ENCODE assay signal across 10 cellular contexts in the genomic region with DNA sequence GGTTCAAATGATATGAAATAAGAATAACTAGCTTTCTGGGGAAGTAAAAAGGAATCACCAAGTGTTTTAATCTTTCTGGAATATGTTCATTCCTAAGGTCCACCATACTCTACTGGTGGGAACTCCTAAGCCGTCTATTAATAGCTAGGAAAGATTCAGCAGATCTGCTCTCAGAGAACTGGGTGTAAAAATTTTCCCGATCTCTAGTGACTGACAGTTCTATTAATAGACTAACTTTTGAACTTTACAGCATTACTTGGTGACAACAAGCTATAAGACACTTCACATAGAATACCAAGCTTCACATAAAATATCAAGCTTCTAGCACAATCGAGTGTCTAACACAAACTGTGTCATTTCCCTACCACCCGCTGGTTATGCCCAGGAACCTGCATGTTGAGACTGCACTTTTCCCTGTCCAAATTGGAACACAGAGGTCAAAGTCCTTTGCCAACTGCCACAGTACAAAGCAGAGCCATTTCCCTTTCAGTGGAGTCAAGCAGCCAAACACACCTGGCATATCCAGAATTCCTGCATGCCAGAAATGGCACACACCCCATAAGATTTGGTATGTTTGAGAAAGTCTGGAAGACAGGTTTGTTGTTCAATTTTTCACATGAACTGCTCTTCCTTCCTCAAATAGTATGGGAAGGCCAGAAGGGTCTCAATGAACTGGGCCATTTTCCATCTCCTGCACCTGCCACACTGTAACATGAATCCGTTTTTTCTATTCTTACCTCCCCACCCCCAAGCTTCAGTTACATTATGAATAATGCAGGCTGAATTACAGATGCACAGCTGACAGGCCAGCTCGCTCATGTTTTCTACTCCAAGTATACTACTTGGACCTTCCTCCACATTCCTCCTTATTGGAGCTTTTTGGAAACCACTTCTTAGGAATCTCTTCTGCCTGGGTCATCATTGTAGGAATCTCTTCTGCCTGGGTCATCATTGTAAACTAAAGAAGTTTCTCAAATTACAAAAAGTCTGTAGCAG. TPM values are rescaled to one million over a fixed set of nuclear protein-coding genes. Genes with fewer than 3 reads are reported as not detected.
DNase-seq lines count a peak whose midpoint lies in the region; ATAC-seq and TF ChIP-seq lines count a peak whose summit lies in the region.
"Had no signal": no experiment of that assay in that cellular context is flagged by ENCODE, and none has a peak within 500 bp of the region (broad histone marks: within the 10 kb centered on the region; RNA-seq: fewer than 3 reads in every experiment).

No MANE protein-coding gene starts in this region.

- ATAC-seq in WTC11 (no peak), right lobe of liver (peak; percentile 19 to 49 (median 28)), HG02759 (IDR thresholded peaks at IDR 0.05; ENCODE audit: unreplicated experiment) (no peak), HG02870 (IDR thresholded peaks at IDR 0.05; ENCODE audit: unreplicated experiment) (no peak)

- WGBS in right lobe of liver (ENCODE audit: insufficient coverage, low coverage, low lambda C conversion rate, missing lambda C conversion rate), result 35% methylated on average over 6 of the region's 6 CpGs
- 81 to 87% methylated on average over 6 of the region's 6 CpGs for WGBS in thyroid gland, 2 donors

- H3K4me3 Mint-ChIP-seq in IgD-negative memory B cell (peak overlapping the region in 3 of 4 donors; percentile 2 to 77 (median 3)), WTC11 (no peak overlapping the region)

- no peaks in the 10 kb centered on the region for H3K9me3 Mint-ChIP-seq in IgD-negative memory B cell
- H3K9me3 Mint-ChIP-seq in WTC11, result no peaks in the 10 kb centered on the region

- TF ChIP-seq CTCF in AG10803 (conservative IDR thresholded peaks at IDR 0.05; ENCODE audit: low read length), result no peak
- TF ChIP-seq CTCF in WTC11 (IDR thresholded peaks at IDR 0.05), result no peak
- TF ChIP-seq CTCF in right lobe of liver (IDR thresholded peaks at IDR 0.05), result no peak
- TF ChIP-seq CTCF in thyroid gland (IDR thresholded peaks at IDR 0.05), result no peak

- H3K27ac Mint-ChIP-seq in IgD-negative memory B cell (no peak overlapping the region), WTC11 (peak overlapping the region; percentile 32; the same call in 1 of the 2 replicates)

- TF ChIP-seq POLR2A in right lobe of liver (IDR thresholded peaks at IDR 0.05) (peak; percentile 94), thyroid gland (IDR thresholded peaks at IDR 0.05) (no peak)

- peak; percentile 49 for DNase-seq in AG10803 (ENCODE audit: low read depth)
- DNase-seq in WTC11 (ENCODE audit: low spot score), result no peak
- DNase-seq in right lobe of liver, result peak in 2 of 3 donors; percentile 29 to 84
- DNase-seq in anterior cingulate cortex (lab: John Stamatoyannopoulos, UW), result no peak
- no peak for DNase-seq in thyroid gland
- DNase-seq: midbrain had no signal

- no peaks in the 10 kb centered on the region for H3K27me3 Mint-ChIP-seq in IgD-negative memory B cell
- H3K27me3 Mint-ChIP-seq in WTC11 (ENCODE audit: low read depth), result no peaks in the 10 kb centered on the region

- CTCF ChIA-PET in WTC11 (lab: Charles Lee), result interaction anchor here (0.7 kb wide), 1 partner anchor 48 kb away, joined by 3 read pairs; no protein-coding TSS in a partner anchor

- peaks cover 0 to 36% (median 28%) of the 10 kb centered on the region in 4 donors for H3K36me3 ChIP-seq in right lobe of liver
- H3K36me3 ChIP-seq in thyroid gland, result peaks cover 27 to 35% of the 10 kb centered on the region in 2 donors

- H3K9me3 ChIP-seq in right lobe of liver (no peaks in the 10 kb centered on the region), thyroid gland (no peaks in the 10 kb centered on the region)

- peak overlapping the region; percentile 75 to 89 (median 85) for H3K27ac ChIP-seq in right lobe of liver
- no peak overlapping the region for H3K27ac ChIP-seq in thyroid gland
- H3K27ac ChIP-seq: RWPE1 had no signal

- H3K27me3 ChIP-seq in right lobe of liver (no peaks in the 10 kb centered on the region), thyroid gland (no peaks in the 10 kb centered on the region)

- H3K4me3 ChIP-seq in AG10803 (ENCODE audit: low read length), result no peak overlapping the region
- peak overlapping the region in 2 of 3 donors; percentile 30 to 31 for H3K4me3 ChIP-seq in right lobe of liver
- H3K4me3 ChIP-seq in thyroid gland (replicated peaks in 1 of 3), result no peak overlapping the region

- POLR2A ChIA-PET in WTC11 (lab: Charles Lee), result no interaction called here

- H3K4me1 Mint-ChIP-seq in IgD-negative memory B cell (peaks cover 18 to 42% (median 36%) of the 10 kb centered on the region in 3 donors), WTC11 (peaks cover 26% of the 10 kb centered on the region)

- H3K4me1 ChIP-seq in right lobe of liver (peaks cover 0 to 47% (median 15%) of the 10 kb centered on the region in 4 donors), thyroid gland (peaks cover 24 to 27% of the 10 kb centered on the region in 2 donors)

- intact Hi-C loops in right lobe of liver (cut with DNase I) (loop anchor here in 1 of 2 donors (10.0 kb wide), 1 partner anchor 53 kb away; a partner anchor contains a TSS), thyroid gland (cut with DNase I) (loop anchor here (10.0 kb wide), 1 partner anchor 57 kb away; no protein-coding TSS in a partner anchor)

- peaks cover 7% of the 10 kb centered on the region for H3K36me3 Mint-ChIP-seq in IgD-negative memory B cell
- H3K36me3 Mint-ChIP-seq in WTC11, result peaks cover 33% of the 10 kb centered on the region

TF ChIP-seq in WTC11, 78 proteins besides CTCF, POLR2A, EP300 and RAD21 (continues in another document):
- TF ChIP-seq, protein P1, sequence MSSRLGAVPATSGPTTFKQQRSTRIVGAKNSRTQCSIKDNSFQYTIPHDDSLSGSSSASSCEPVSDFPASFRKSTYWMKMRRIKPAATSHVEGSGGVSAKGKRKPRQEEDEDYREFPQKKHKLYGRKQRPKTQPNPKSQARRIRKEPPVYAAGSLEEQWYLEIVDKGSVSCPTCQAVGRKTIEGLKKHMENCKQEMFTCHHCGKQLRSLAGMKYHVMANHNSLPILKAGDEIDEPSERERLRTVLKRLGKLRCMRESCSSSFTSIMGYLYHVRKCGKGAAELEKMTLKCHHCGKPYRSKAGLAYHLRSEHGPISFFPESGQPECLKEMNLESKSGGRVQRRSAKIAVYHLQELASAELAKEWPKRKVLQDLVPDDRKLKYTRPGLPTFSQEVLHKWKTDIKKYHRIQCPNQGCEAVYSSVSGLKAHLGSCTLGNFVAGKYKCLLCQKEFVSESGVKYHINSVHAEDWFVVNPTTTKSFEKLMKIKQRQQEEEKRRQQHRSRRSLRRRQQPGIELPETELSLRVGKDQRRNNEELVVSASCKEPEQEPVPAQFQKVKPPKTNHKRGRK (CRISPR knock-in tag; IDR thresholded peaks at IDR 0.05; ENCODE audit: borderline replicate concordance), result no peak
- no peak for TF ChIP-seq GABPB1 (CRISPR knock-in tag; IDR thresholded peaks at IDR 0.05)
- TF ChIP-seq, protein P2, sequence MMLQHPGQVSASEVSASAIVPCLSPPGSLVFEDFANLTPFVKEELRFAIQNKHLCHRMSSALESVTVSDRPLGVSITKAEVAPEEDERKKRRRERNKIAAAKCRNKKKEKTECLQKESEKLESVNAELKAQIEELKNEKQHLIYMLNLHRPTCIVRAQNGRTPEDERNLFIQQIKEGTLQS (CRISPR knock-in tag; conservative IDR thresholded peaks at IDR 0.05), result no peak
- TF ChIP-seq MYBL2 (CRISPR knock-in tag; IDR thresholded peaks at IDR 0.05), result no peak
- TF ChIP-seq ETV6 (CRISPR knock-in tag; IDR thresholded peaks at IDR 0.05), result no peak
- no peak for TF ChIP-seq ZNF121 (CRISPR knock-in tag; IDR thresholded peaks at IDR 0.05)
- TF ChIP-seq GRHL2 (CRISPR knock-in tag; IDR thresholded peaks at IDR 0.05; ENCODE audit: insufficient replicate concordance, severe bottlenecking), result no peak
- TF ChIP-seq NFATC4 (CRISPR knock-in tag; IDR thresholded peaks at IDR 0.05), result no peak
- TF ChIP-seq TP53 (CRISPR knock-in tag; IDR thresholded peaks at IDR 0.05), result no peak
- TF ChIP-seq CBFB (CRISPR knock-in tag; IDR thresholded peaks at IDR 0.05; ENCODE audit: low read depth), result no peak
- TF ChIP-seq, protein P3, sequence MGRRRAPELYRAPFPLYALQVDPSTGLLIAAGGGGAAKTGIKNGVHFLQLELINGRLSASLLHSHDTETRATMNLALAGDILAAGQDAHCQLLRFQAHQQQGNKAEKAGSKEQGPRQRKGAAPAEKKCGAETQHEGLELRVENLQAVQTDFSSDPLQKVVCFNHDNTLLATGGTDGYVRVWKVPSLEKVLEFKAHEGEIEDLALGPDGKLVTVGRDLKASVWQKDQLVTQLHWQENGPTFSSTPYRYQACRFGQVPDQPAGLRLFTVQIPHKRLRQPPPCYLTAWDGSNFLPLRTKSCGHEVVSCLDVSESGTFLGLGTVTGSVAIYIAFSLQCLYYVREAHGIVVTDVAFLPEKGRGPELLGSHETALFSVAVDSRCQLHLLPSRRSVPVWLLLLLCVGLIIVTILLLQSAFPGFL (CRISPR knock-in tag; IDR thresholded peaks at IDR 0.05; ENCODE audit: borderline replicate concordance), result no peak
- no peak for TF ChIP-seq FOXJ3 (CRISPR knock-in tag; IDR thresholded peaks at IDR 0.05; ENCODE audit: borderline replicate concordance)
- TF ChIP-seq SMAD4 (CRISPR knock-in tag; IDR thresholded peaks at IDR 0.05), result no peak
- TF ChIP-seq ZNF416 (CRISPR knock-in tag; IDR thresholded peaks at IDR 0.05), result no peak
- no peak for TF ChIP-seq JUN (CRISPR knock-in tag; IDR thresholded peaks at IDR 0.05)
- TF ChIP-seq SP1 (CRISPR knock-in tag; conservative IDR thresholded peaks at IDR 0.05), result no peak
- TF ChIP-seq RORB (CRISPR knock-in tag; IDR thresholded peaks at IDR 0.05), result no peak
- TF ChIP-seq ESRRA (CRISPR knock-in tag; IDR thresholded peaks at IDR 0.05; ENCODE audit: borderline replicate concordance), result no peak

RNA-seq across cellular contexts. Expression of a gene that starts 3.7 kb away (rescaled TPM):
- polyA plus RNA-seq in IgD-negative memory B cell, result 15.3 TPM
- total RNA-seq in WTC11 (2021), result 38.3 to 45.4 TPM (median 38.8 TPM) in 3 replicates
- 10 to 100 TPM; 44.9 to 65.4 (median 52.4) TPM for total RNA-seq in right lobe of liver
- total RNA-seq in thyroid gland, result 10 to 100 TPM; 47.3 to 59.6 (median 49.5) TPM

RNA-seq across cellular contexts. Expression of a gene that starts 57.0 kb away (rescaled TPM):
- polyA plus RNA-seq in IgD-negative memory B cell, result 6.0 TPM
- total RNA-seq in WTC11 (2021) (27.6 to 30.5 TPM (median 29.9 TPM) in 3 replicates), right lobe of liver (10 to 100 TPM; 13.8 to 27.6 (median 21.1) TPM), thyroid gland (10 to 100 TPM; 14.5 to 19.8 (median 17.0) TPM)

Comparison
In these comparisons a context has a peak if more than half of its experiments do, and no peak if none do; other contexts are left out.
1. DNase-seq: peak in AG10803 (single experiment) and right lobe of liver (2 of 3); none in WTC11 (single experiment), anterior cingulate cortex (0 of 58) and thyroid gland (0 of 2).
2. H3K4me3 ChIP-seq: peak in right lobe of liver (2 of 3); none in AG10803 (single experiment) and thyroid gland (0 of 3).
3. ATAC-seq: peak in right lobe of liver (4 of 4); none in WTC11 (single experiment), HG02759 (single experiment) and HG02870 (single experiment).
4. H3K27ac ChIP-seq: peak in right lobe of liver (3 of 3); none in thyroid gland (0 of 3).